8 cellular contexts compared by ENCODE assay signal in the genomic region with DNA sequence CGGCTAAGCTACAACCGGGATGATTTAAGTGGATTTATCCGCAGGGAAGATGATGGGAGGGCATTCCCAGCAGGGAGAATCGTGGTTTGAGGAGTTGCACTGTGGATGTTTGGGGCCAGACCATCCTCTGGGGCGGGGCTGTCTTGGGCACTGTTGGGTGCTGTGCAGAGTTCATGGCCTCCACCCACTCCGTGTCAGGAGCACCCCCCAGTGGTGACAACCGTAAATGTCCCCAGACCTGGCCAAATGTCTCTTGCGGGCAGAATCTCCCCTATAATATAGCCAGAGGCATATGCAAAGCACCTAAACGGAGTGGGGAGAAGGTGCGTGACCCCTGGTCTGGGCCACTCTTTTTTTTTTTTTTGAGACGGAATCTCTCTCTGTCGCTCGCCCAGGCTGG. TPM values are rescaled to one million over a fixed set of nuclear protein-coding genes. Genes with fewer than 3 reads are reported as not detected.
DNase-seq lines count a peak whose midpoint lies in the region; ATAC-seq and TF ChIP-seq lines count a peak whose summit lies in the region.

No MANE protein-coding gene starts in this region.

- peak; percentile 63 for ATAC-seq in CD8-positive, alpha-beta T cell
- ATAC-seq in gastrocnemius medialis (peak in 1 of 2 donors; percentile 41), HG03095 (IDR thresholded peaks at IDR 0.05; ENCODE audit: unreplicated experiment) (no peak)

- peak; percentile 19 to 65 (median 56) for DNase-seq in CD8-positive, alpha-beta T cell
- DNase-seq in LHCN-M2 (ENCODE audit: low read depth) (peak; percentile 33), erythroblast (lab: John Stamatoyannopoulos, UW) (peak; percentile 59 to 76), gastrocnemius medialis (peak in 1 of 2 donors; percentile 65), NCI-H2171 treated with DMSO at 0.1 percent for 48 hours (lab: John Stamatoyannopoulos, UW) (no peak), vagina (ENCODE audit: extremely low spot score in 2 of 2) (no peak)
- DNase-seq in activated CD8-positive, alpha-beta memory T cell treated with anti-CD3 and anti-CD28 coated beads for 24 hours = peak; percentile 79

- TF ChIP-seq CTCF in CD8-positive, alpha-beta T cell (IDR thresholded peaks at IDR 0.05) = peak; percentile 54
- TF ChIP-seq CTCF in gastrocnemius medialis (IDR thresholded peaks at IDR 0.05 in 4 of 5, conservative IDR thresholded peaks at IDR 0.05 in 1 of 5) (peak; percentile 45 to 77 (median 70)), vagina (IDR thresholded peaks at IDR 0.05) (peak in 1 of 3 experiments; percentile 29)

- H3K27ac ChIP-seq in CD8-positive, alpha-beta T cell (ENCODE audit: low read depth, low read length) = no peak overlapping the region
- peak overlapping the region; percentile 76 to 89 (median 85) for H3K27ac ChIP-seq in gastrocnemius medialis
- H3K27ac ChIP-seq in vagina = no peak overlapping the region

- no peak overlapping the region for H3K4me3 Mint-ChIP-seq in CD8-positive, alpha-beta T cell

- no peak overlapping the region for H3K27ac Mint-ChIP-seq in CD8-positive, alpha-beta T cell

- no peaks in the 10 kb centered on the region for H3K27me3 Mint-ChIP-seq in CD8-positive, alpha-beta T cell (ENCODE audit: low read depth)

- CTCF ChIA-PET in CD8-positive, alpha-beta T cell (lab: Charles Lee) = interaction anchor here (0.6 to 1.6 kb wide), 8 partner anchors 11 to 135 kb away, joined by 3 to 9 read pairs (median 3); no protein-coding TSS in a partner anchor

- no peak overlapping the region for H3K4me3 ChIP-seq in CD8-positive, alpha-beta T cell (ENCODE audit: low read depth, low read length)
- H3K4me3 ChIP-seq in gastrocnemius medialis = no peak overlapping the region
- no peak overlapping the region for H3K4me3 ChIP-seq in vagina

- no peaks in the 10 kb centered on the region for H3K27me3 ChIP-seq in CD8-positive, alpha-beta T cell (ENCODE audit: insufficient read depth, low read length)
- H3K27me3 ChIP-seq in gastrocnemius medialis (no peaks in the 10 kb centered on the region), vagina (no peaks in the 10 kb centered on the region)

- H3K36me3 ChIP-seq in CD8-positive, alpha-beta T cell (ENCODE audit: insufficient read depth, low read length) = no peaks in the 10 kb centered on the region
- H3K36me3 ChIP-seq in gastrocnemius medialis (peaks cover 0 to 30% of the 10 kb centered on the region in 2 donors), vagina (peaks cover 0 to 28% of the 10 kb centered on the region in 2 donors)

- intact Hi-C loops in CD8-positive, alpha-beta T cell (cut with DNase I, micrococcal nuclease) = loop anchor here (1.0 kb wide), 1 partner anchor 113 kb away; no protein-coding TSS in a partner anchor
- intact Hi-C loops in gastrocnemius medialis (cut with DNase I; ENCODE audit: low total_unique reads) (no loop called here), vagina (cut with DNase I) (no loop called here)

- POLR2A ChIA-PET in CD8-positive, alpha-beta T cell (lab: Charles Lee) = no interaction called here

- H3K36me3 Mint-ChIP-seq in CD8-positive, alpha-beta T cell = peaks cover 9% of the 10 kb centered on the region

- no peaks in the 10 kb centered on the region for H3K9me3 Mint-ChIP-seq in CD8-positive, alpha-beta T cell

- H3K4me1 ChIP-seq in CD8-positive, alpha-beta T cell (ENCODE audit: insufficient read depth, low read length) = peaks cover 5% of the 10 kb centered on the region
- H3K4me1 ChIP-seq in gastrocnemius medialis = peaks cover 55 to 57% of the 10 kb centered on the region in 2 donors
- H3K4me1 ChIP-seq in vagina = peaks cover 31% of the 10 kb centered on the region

- TF ChIP-seq POLR2A in erythroblast (IDR thresholded peaks at IDR 0.05; ENCODE audit: low read length) (no peak), gastrocnemius medialis (IDR thresholded peaks at IDR 0.05) (no peak), vagina (IDR thresholded peaks at IDR 0.05) (no peak)

- in situ Hi-C loops in gastrocnemius medialis (cut with MboI; ENCODE audit: low sequenced_read_pairs in 4 of 4) = no loop called here

- peaks cover 8% of the 10 kb centered on the region for H3K4me1 Mint-ChIP-seq in CD8-positive, alpha-beta T cell (ENCODE audit: low read depth)

- no peaks in the 10 kb centered on the region for H3K9me3 ChIP-seq in CD8-positive, alpha-beta T cell (ENCODE audit: low read length)
- H3K9me3 ChIP-seq in gastrocnemius medialis (no peaks in the 10 kb centered on the region), vagina (no peaks in the 10 kb centered on the region)

RNA-seq across cellular contexts. Expression of a gene that starts 40.2 kb away (rescaled TPM):
- under 1 TPM in 1 of 2 experiments, not detected in 1; 0.56 TPM for total RNA-seq in CD8-positive, alpha-beta T cell
- total RNA-seq in LHCN-M2 (2014; rRNA removed) (0.40 TPM in 1 of 2 replicates, not detected in the other), gastrocnemius medialis (not detected), vagina (not detected)
- 0.47 TPM for polyA plus RNA-seq in LHCN-M2 (2012)

RNA-seq across cellular contexts. Expression of a gene that starts 43.2 kb away (rescaled TPM):
- not detected for total RNA-seq in CD8-positive, alpha-beta T cell
- total RNA-seq in LHCN-M2 (2014; rRNA removed) (not detected in 2 replicates), gastrocnemius medialis (not detected), vagina (not detected)
- not detected for polyA plus RNA-seq in LHCN-M2 (2012)

Comparison
In these comparisons a context has a peak if more than half of its experiments do, and no peak if none do; other contexts are left out.
1. DNase-seq: peak in CD8-positive, alpha-beta T cell (7 of 7), LHCN-M2 (single experiment), activated CD8-positive, alpha-beta memory T cell treated with anti-CD3 and anti-CD28 coated beads for 24 hours (single experiment) and erythroblast (2 of 2); none in NCI-H2171 treated with DMSO at 0.1 percent for 48 hours (single experiment) and vagina (0 of 2).
2. H3K27ac ChIP-seq: peak in gastrocnemius medialis (4 of 4); none in CD8-positive, alpha-beta T cell (single experiment) and vagina (single experiment).
3. intact Hi-C loops: an anchor here in CD8-positive, alpha-beta T cell (1.0 kb wide); none called in gastrocnemius medialis and vagina.